Comparison of ENCODE assay signal across 11 cellular contexts in the genomic region with DNA sequence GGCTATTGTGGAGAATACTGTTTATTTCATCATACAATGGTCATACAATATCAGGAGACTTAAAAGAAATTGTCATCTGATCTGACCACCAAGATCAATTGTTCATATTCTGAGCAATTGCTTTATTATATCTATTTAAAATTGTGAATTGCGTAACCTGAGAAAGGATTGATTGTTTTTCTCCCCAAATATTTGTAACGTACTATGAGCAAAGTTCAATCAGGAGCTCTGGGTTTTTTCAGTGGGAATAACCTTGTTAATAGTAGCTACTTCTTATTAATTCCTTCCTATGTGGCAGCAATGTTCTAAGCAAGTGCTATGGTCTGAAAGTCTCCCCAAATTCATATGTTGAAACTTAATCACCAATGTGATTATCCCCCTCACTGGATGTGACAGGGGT.
"Had no signal": no experiment of that assay in that cellular context is flagged by ENCODE, and none has a peak within 500 bp of the region (broad histone marks: within the 10 kb centered on the region; RNA-seq: fewer than 3 reads in every experiment).

No MANE protein-coding gene starts in this region.

- DNase-seq: GM23248, GOT3, H7, H9, HCEC 1CT, HFFc6 had no signal

- H3K27ac ChIP-seq: GM23248 had no signal

- H3K4me3 ChIP-seq: GM23248, GM23338, HAP-1 had no signal

- H3K36me3 ChIP-seq: HAP-1 had no signal

- H2AFZ ChIP-seq: GM23248, GM23338 had no signal

- H3K4me2 ChIP-seq: GM23338 had no signal

- H3K9ac ChIP-seq: GM23248 had no signal

- ATAC-seq: GM23338, HCT116 had no signal

- FAIRE-seq: H1, H54 had no signal

- H3K9me3 ChIP-seq: HAP-1 had no signal
